9 cellular contexts compared by ENCODE assay signal in genomic region chr10:13102002-13102794, GRCh38. TPM values are rescaled to one million over a fixed set of nuclear protein-coding genes. Genes with fewer than 3 reads are reported as not detected.
DNase-seq lines count a peak whose midpoint lies in the region; ATAC-seq and TF ChIP-seq lines count a peak whose summit lies in the region.
"Had no signal": no experiment of that assay in that cellular context is flagged by ENCODE, and none has a peak within 500 bp of the region (broad histone marks: within the 10 kb centered on the region; RNA-seq: fewer than 3 reads in every experiment).

No MANE protein-coding gene starts in this region.

- no peaks in the 10 kb centered on the region for H4K20me1 ChIP-seq in PC-3 (ENCODE audit: low read length)

- intact Hi-C loops in PC-3 (cut with micrococcal nuclease) = no loop called here
- intact Hi-C loops in naive thymus-derived CD4-positive, alpha-beta T cell (cut with micrococcal nuclease) = loop anchor here in 1 of 2 donors (10.0 kb wide), 1 partner anchor 747 kb away; no protein-coding TSS in a partner anchor

- H3K4me1 ChIP-seq in PC-3 (ENCODE audit: insufficient read depth, low read length) = no peaks in the 10 kb centered on the region
- H3K4me1 ChIP-seq in naive thymus-derived CD4-positive, alpha-beta T cell (ENCODE audit: control insufficient read depth in 2 of 2, insufficient read depth in 2 of 2, low read length in 2 of 2) = peaks cover 27 to 44% of the 10 kb centered on the region in 2 donors

- peaks cover 38 to 68% (median 64%) of the 10 kb centered on the region in 7 donors for H3K4me1 Mint-ChIP-seq in naive thymus-derived CD4-positive, alpha-beta T cell

- H3K27me3 ChIP-seq in BJ (ENCODE audit: control insufficient read depth, insufficient read depth, low read length) (no peaks in the 10 kb centered on the region), PC-3 (ENCODE audit: low read length) (no peaks in the 10 kb centered on the region), H7 (ENCODE audit: control insufficient read depth, insufficient read depth, low read length) (peaks cover 3% of the 10 kb centered on the region; the same call in 1 of the 2 replicates)
- H3K27me3 ChIP-seq in naive thymus-derived CD4-positive, alpha-beta T cell (ENCODE audit: control insufficient read depth in 2 of 2, insufficient read depth in 2 of 2, low read length in 2 of 2) = no peaks in the 10 kb centered on the region

- POLR2A ChIA-PET in BJ (lab: Charles Lee) = no interaction called here
- POLR2A ChIA-PET in PC-3 (lab: Charles Lee; ENCODE audit: unreplicated experiment) = no interaction called here
- POLR2A ChIA-PET in naive thymus-derived CD4-positive, alpha-beta T cell (lab: Charles Lee) = interaction anchor here (0.6 kb wide), 1 partner anchor 941 kb away, joined by 4 read pairs; no protein-coding TSS in a partner anchor

- H3K27ac Mint-ChIP-seq in naive thymus-derived CD4-positive, alpha-beta T cell = peak overlapping the region; percentile 3 to 89 (median 77)

- no TSS peak for BruUV-seq in PC-3 (replicated peaks; lab: Mats Ljungman, UMichigan)

- no peaks in the 10 kb centered on the region for H3F3A ChIP-seq in PC-3 (ENCODE audit: low read length, unreplicated experiment)

- no peak overlapping the region; the same call in 1 of the 2 replicates for H3K9ac ChIP-seq in PC-3 (ENCODE audit: low read length)

- no peak overlapping the region for H3K27ac ChIP-seq in PC-3 (ENCODE audit: low read length)
- no peak overlapping the region for H3K27ac ChIP-seq in naive thymus-derived CD4-positive, alpha-beta T cell (ENCODE audit: low read depth, low read length)

- peak overlapping the region in 9 of 10 donors; percentile 13 to 93 (median 56) for H3K4me3 Mint-ChIP-seq in naive thymus-derived CD4-positive, alpha-beta T cell

- no peak for ATAC-seq in PC-3
- no peak for ATAC-seq in naive thymus-derived CD4-positive, alpha-beta T cell

- H3K36me3 ChIP-seq in BJ (ENCODE audit: control insufficient read depth, insufficient read depth, low read length) (no peaks in the 10 kb centered on the region; the same call in 1 of the 2 replicates), PC-3 (ENCODE audit: low read depth, low read length) (no peaks in the 10 kb centered on the region), H7 (replicated peaks; ENCODE audit: control insufficient read depth, insufficient read depth, low read length) (no peaks in the 10 kb centered on the region)
- no peaks in the 10 kb centered on the region for H3K36me3 ChIP-seq in naive thymus-derived CD4-positive, alpha-beta T cell (ENCODE audit: control insufficient read depth in 2 of 3, insufficient read depth in 3 of 3, low read length in 3 of 3)

- CTCF ChIA-PET in BJ (lab: Yijun Ruan, JAX) = no interaction called here
- CTCF ChIA-PET in PC-3 (lab: Charles Lee) = no interaction called here
- CTCF ChIA-PET in naive thymus-derived CD4-positive, alpha-beta T cell (lab: Charles Lee) = interaction anchor here (0.6 kb wide), 2 partner anchors 9 to 242 kb away, joined by 3 to 4 read pairs; no protein-coding TSS in a partner anchor

- TF ChIP-seq CTCF in BJ (IDR thresholded peaks at IDR 0.05; ENCODE audit: insufficient read depth, low read depth, low read length) = no peak
- no peak for TF ChIP-seq CTCF in PC-3 (conservative IDR thresholded peaks at IDR 0.05; ENCODE audit: low read depth, low read length)
- TF ChIP-seq CTCF in epithelial cell of proximal tubule (conservative IDR thresholded peaks at IDR 0.05; ENCODE audit: low read depth, low read length) = no peak

- no peaks in the 10 kb centered on the region for H3K9me2 ChIP-seq in PC-3 (replicated peaks; ENCODE audit: low read length)

- no peaks in the 10 kb centered on the region for H3K27me3 Mint-ChIP-seq in naive thymus-derived CD4-positive, alpha-beta T cell

- peak overlapping the region; percentile 85 for H3K4me2 ChIP-seq in PC-3 (ENCODE audit: low read length)

- H3K79me2 ChIP-seq in PC-3 (ENCODE audit: low read length) = peaks cover 17% of the 10 kb centered on the region; the same call in 1 of the 2 replicates

- peaks cover 0 to 32% (median 3%) of the 10 kb centered on the region in 5 donors for H3K36me3 Mint-ChIP-seq in naive thymus-derived CD4-positive, alpha-beta T cell

- H3K9me3 ChIP-seq in PC-3 (ENCODE audit: low read length) = no peaks in the 10 kb centered on the region
- H3K9me3 ChIP-seq in naive thymus-derived CD4-positive, alpha-beta T cell (ENCODE audit: control insufficient read depth in 2 of 3, low read length in 3 of 3) = no peaks in the 10 kb centered on the region

- peak overlapping the region; percentile 48; the same call in 1 of the 2 replicates for H2AFZ ChIP-seq in PC-3 (ENCODE audit: low read length)

- no peak for DNase-seq in BJ (ENCODE audit: low read depth)
- no peak for DNase-seq in PC-3
- peak; percentile 16 for DNase-seq in epithelial cell of proximal tubule (ENCODE audit: low read depth)
- DNase-seq in naive thymus-derived CD4-positive, alpha-beta T cell = no peak
- DNase-seq in stimulated activated CD4-positive, alpha-beta T cell treated with anti-CD3 and anti-CD28 coated beads, Interleukin-15, amount 100 ng/mL, for 24 hours = no peak
- no peak for DNase-seq in NCI-H226
- no peak for DNase-seq in NCI-H187 treated with DMSO at 0.1 percent for 48 hours (lab: John Stamatoyannopoulos, UW)
- DNase-seq in H7 = no peak
- DNase-seq: NCI-H1694 had no signal

- H3K9me3 Mint-ChIP-seq in naive thymus-derived CD4-positive, alpha-beta T cell = no peaks in the 10 kb centered on the region

- peak overlapping the region; percentile 3 for H3K4me3 ChIP-seq in BJ (ENCODE audit: low read depth, low read length)
- H3K4me3 ChIP-seq in PC-3 (ENCODE audit: low read length) = peak overlapping the region; percentile 57; the same call in 1 of the 2 replicates
- H3K4me3 ChIP-seq in epithelial cell of proximal tubule (ENCODE audit: low read depth, low read length) = peak overlapping the region; percentile 91
- no peak overlapping the region for H3K4me3 ChIP-seq in naive thymus-derived CD4-positive, alpha-beta T cell (ENCODE audit: low read length)
- H3K4me3 ChIP-seq in H7 (ENCODE audit: insufficient read depth, low read depth, low read length) = no peak overlapping the region

RNA-seq across cellular contexts. Expression of gene OPTN, which starts 2.2 kb away (rescaled TPM):
- polyA plus RNA-seq in BJ (2011; rRNA removed) = 58.0 and 59.1 TPM in 2 replicates
- 51.9 and 58.0 TPM in 2 replicates for polyA minus RNA-seq in BJ (2011; rRNA and poly(A)+ RNA removed)
- total RNA-seq in PC-3 (2014; rRNA removed) (7.9 and 10.1 TPM in 2 replicates), epithelial cell of proximal tubule (40.8 and 64.4 TPM in 2 replicates)
- 100 to 1,000 TPM in 1 of 5 experiments, 10 to 100 TPM in 4; 59.3 to 146 (median 60.0) TPM for total RNA-seq in naive thymus-derived CD4-positive, alpha-beta T cell
- polyA plus RNA-seq in naive thymus-derived CD4-positive, alpha-beta T cell = 10 to 100 TPM; 34.3 to 45.9 TPM
- 4.8 and 6.9 TPM in 2 replicates for total RNA-seq in H7 (2014; rRNA removed; shearing (Covaris generic))

RNA-seq across cellular contexts. Expression of gene MCM10, which starts 59.2 kb away (rescaled TPM):
- polyA plus RNA-seq in BJ (2011; rRNA removed) = 2.3 and 3.3 TPM in 2 replicates
- polyA minus RNA-seq in BJ (2011; rRNA and poly(A)+ RNA removed) = 1.5 and 2.0 TPM in 2 replicates
- total RNA-seq in PC-3 (2014; rRNA removed) (14.3 and 16.1 TPM in 2 replicates), epithelial cell of proximal tubule (16.2 and 35.2 TPM in 2 replicates)
- total RNA-seq in naive thymus-derived CD4-positive, alpha-beta T cell = 10 to 100 TPM in 1 of 5 experiments, under 1 TPM in 4; 0.08 to 41.8 (median 0.42) TPM
- under 1 TPM in 1 of 2 donors, not detected in 1; 0.13 TPM for polyA plus RNA-seq in naive thymus-derived CD4-positive, alpha-beta T cell
- total RNA-seq in H7 (2014; rRNA removed; shearing (Covaris generic)) = 28.4 and 31.5 TPM in 2 replicates

Comparison
In these comparisons a context has a peak if more than half of its experiments do, and no peak if none do; other contexts are left out.
1. H3K4me3 ChIP-seq: peak in BJ (single experiment), PC-3 (single experiment) and epithelial cell of proximal tubule (single experiment); none in naive thymus-derived CD4-positive, alpha-beta T cell (single experiment) and H7 (single experiment).